ENCODE assay signal across 13 cellular contexts in genomic region chr4:119339895-119340294, GRCh38. TPM values are rescaled to one million over a fixed set of nuclear protein-coding genes. Genes with fewer than 3 reads are reported as not detected.
"Had no signal": no experiment of that assay in that cellular context is flagged by ENCODE, and none has a peak within 500 bp of the region (broad histone marks: within the 10 kb centered on the region; RNA-seq: fewer than 3 reads in every experiment).

No MANE protein-coding gene starts in this region.

RNA-seq across cellular contexts. Expression of gene FABP2, which starts 18.0 kb away (rescaled TPM):
- total RNA-seq: subcutaneous adipose tissue, suprapubic skin, temporal lobe, testis, thoracic aorta, thyroid gland, tibial nerve, upper lobe of left lung, upper lobe of right lung, ureter, urinary bladder, uterus, vagina had no signal
- polyA plus RNA-seq: urinary bladder had no signal
